Comparison of ENCODE assay signal across 8 cellular contexts in genomic region chr12:42588981-42589464, GRCh38. TPM values are rescaled to one million over a fixed set of nuclear protein-coding genes. Genes with fewer than 3 reads are reported as not detected.
A peak's percentile ranks its signal among the peaks of the same experiment; 100 is the strongest.
DNase-seq lines count a peak whose midpoint lies in the region; ATAC-seq, FAIRE-seq and TF ChIP-seq lines count a peak whose summit lies in the region.

No MANE protein-coding gene starts in this region.

- FAIRE-seq in HTR-8/SVneo (lab: Jason Lieb, UNC): peak; percentile 38

- no peaks in the 10 kb centered on the region for H3K36me3 Mint-ChIP-seq in neural crest cell (ENCODE audit: low read depth)

- H3K27me3 Mint-ChIP-seq in neural crest cell (ENCODE audit: low read depth): peaks cover 36% of the 10 kb centered on the region

- DNase-seq in DMS53 treated with DMSO at 0.1 percent for 48 hours (lab: John Stamatoyannopoulos, UW; ENCODE audit: unreplicated experiment): peak; percentile 66
- DNase-seq in GM20000 (ENCODE audit: low spot score): peak; percentile 51
- DNase-seq in HTR-8/SVneo (ENCODE audit: insufficient read length, low spot score): no peak
- DNase-seq in fibroblast of villous mesenchyme (ENCODE audit: low read depth): no peak
- DNase-seq in neural crest cell (ENCODE audit: low read depth, low spot score): peak; percentile 39
- no peak for DNase-seq in DMS153 treated with DMSO at 0.1 percent for 48 hours (lab: John Stamatoyannopoulos, UW; ENCODE audit: unreplicated experiment)

- H3K4me3 Mint-ChIP-seq in neural crest cell: peak overlapping the region; percentile 84

- H3K4me3 ChIP-seq in fibroblast of villous mesenchyme (ENCODE audit: low read depth, low read length): peak overlapping the region; percentile 68

- peak overlapping the region; percentile 54 for H3K27ac ChIP-seq in VCaP

- no peak for ATAC-seq in HG03378 (IDR thresholded peaks at IDR 0.05; ENCODE audit: unreplicated experiment)

- H3K27ac Mint-ChIP-seq in neural crest cell (ENCODE audit: unreplicated experiment): peak overlapping the region; percentile 23

- H3K9me3 Mint-ChIP-seq in neural crest cell: no peaks in the 10 kb centered on the region

- H3K4me1 Mint-ChIP-seq in neural crest cell: peaks cover 26% of the 10 kb centered on the region

- no peak for TF ChIP-seq CTCF in GM20000 (IDR thresholded peaks at IDR 0.05; ENCODE audit: extremely low read depth, missing control alignments)
- TF ChIP-seq CTCF in VCaP (conservative IDR thresholded peaks at IDR 0.05): peak; percentile 92
- TF ChIP-seq CTCF in fibroblast of villous mesenchyme (IDR thresholded peaks at IDR 0.05; ENCODE audit: insufficient read depth, low read depth, low read length): peak; percentile 49
- peak; percentile 69 for TF ChIP-seq CTCF in neural crest cell (conservative IDR thresholded peaks at IDR 0.05)

RNA-seq across cellular contexts. Expression of gene PRICKLE1, which starts 0.5 kb away (rescaled TPM):
- total RNA-seq in fibroblast of villous mesenchyme: 13.9 and 32.4 TPM in 2 replicates
- total RNA-seq in neural crest cell: 9.3 and 9.4 TPM in 2 replicates

Comparison
In these comparisons a context has a peak if more than half of its experiments do, and no peak if none do; other contexts are left out.
1. DNase-seq: peak in DMS53 treated with DMSO at 0.1 percent for 48 hours (single experiment), GM20000 (single experiment) and neural crest cell (single experiment); none in HTR-8/SVneo (single experiment), fibroblast of villous mesenchyme (single experiment) and DMS153 treated with DMSO at 0.1 percent for 48 hours (single experiment).